8 cellular contexts compared by ENCODE assay signal in the genomic region with DNA sequence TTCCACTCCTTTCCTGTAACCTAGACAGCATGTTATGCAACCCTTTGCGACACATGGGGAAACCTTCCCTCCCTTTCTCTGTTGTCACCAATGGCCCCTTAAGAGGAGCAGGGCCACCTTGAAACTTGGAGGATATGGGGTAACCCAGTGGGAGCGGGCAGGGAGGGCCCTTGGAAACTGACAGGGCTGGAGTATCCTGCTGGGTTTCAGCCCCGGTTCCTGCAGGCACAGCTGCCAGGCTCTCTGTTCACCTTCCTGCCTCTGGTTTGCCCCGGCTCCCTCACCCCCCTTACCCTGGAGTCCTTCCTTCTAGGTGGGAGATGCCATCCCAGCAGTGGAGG. TPM values are rescaled to one million over a fixed set of nuclear protein-coding genes. Genes with fewer than 3 reads are reported as not detected.
DNase-seq lines count a peak whose midpoint lies in the region; TF ChIP-seq lines count a peak whose summit lies in the region.

No MANE protein-coding gene starts in this region.

- H3K27me3 Mint-ChIP-seq in MCF 10A (ENCODE audit: insufficient read depth, unreplicated experiment): no peaks in the 10 kb centered on the region

- peak overlapping the region; percentile 86 for H3K4me3 Mint-ChIP-seq in MCF 10A (ENCODE audit: unreplicated experiment)

- H3K36me3 ChIP-seq in KOPT-K1 (ENCODE audit: insufficient read depth, low read length): peaks cover 39% of the 10 kb centered on the region
- H3K36me3 ChIP-seq in muscle layer of duodenum (ENCODE audit: control insufficient read depth in 1 of 2, insufficient read depth in 2 of 2, low read length in 2 of 2): peaks cover 9 to 44% of the 10 kb centered on the region in 2 donors

- no peaks in the 10 kb centered on the region for H3K9me3 ChIP-seq in KOPT-K1 (ENCODE audit: insufficient read depth, low read length, poor library complexity, severe bottlenecking)
- H3K9me3 ChIP-seq in muscle layer of duodenum (ENCODE audit: control insufficient read depth in 1 of 2, low read length in 2 of 2): no peaks in the 10 kb centered on the region

- TF ChIP-seq CTCF in AG09309 (IDR thresholded peaks at IDR 0.05; ENCODE audit: control insufficient read depth, insufficient read depth, low read depth, low read length, missing control alignments) (no peak), MCF 10A (IDR thresholded peaks at IDR 0.05; ENCODE audit: unreplicated experiment) (no peak)

- H3K4me3 ChIP-seq in AG09309 (ENCODE audit: control insufficient read depth, low read depth, low read length) (peak overlapping the region; percentile 62), muscle layer of duodenum (ENCODE audit: low read depth in 1 of 2, low read length in 2 of 2) (peak overlapping the region; percentile 46 to 93)

- no TSS peak for BruUV-seq in MCF 10A (replicated peaks; lab: Mats Ljungman, UMichigan)

- H3K27ac ChIP-seq in KOPT-K1 (ENCODE audit: low read depth, low read length, poor library complexity, severe bottlenecking) (peak overlapping the region; percentile 80), muscle layer of duodenum (ENCODE audit: low read length) (peak overlapping the region; percentile 91)

- intact Hi-C loops in MCF 10A (cut with micrococcal nuclease): no loop called here

- POLR2A ChIA-PET in MCF 10A (lab: Yijun Ruan, JAX): interaction anchor here (0.6 to 5.8 kb wide), 7 partner anchors 16 to 1819 kb away, joined by 3 to 285 read pairs (median 33); a partner anchor contains a TSS

- peaks cover 0 to 21% of the 10 kb centered on the region in 2 donors for H3K4me1 ChIP-seq in muscle layer of duodenum (ENCODE audit: control insufficient read depth in 1 of 2, insufficient read depth in 2 of 2, low read length in 2 of 2)

- CTCF ChIA-PET in MCF 10A (lab: Yijun Ruan, JAX): interaction anchor here (0.6 to 10.2 kb wide), 7 partner anchors 12 to 456 kb away, joined by 3 to 148 read pairs (median 4); a partner anchor contains a TSS

- peaks cover 34% of the 10 kb centered on the region for H3K4me1 Mint-ChIP-seq in MCF 10A (ENCODE audit: insufficient read depth, unreplicated experiment)

- no peaks in the 10 kb centered on the region for H3K27me3 ChIP-seq in muscle layer of duodenum (ENCODE audit: low read depth, low read length)

- H3K36me3 Mint-ChIP-seq in MCF 10A (ENCODE audit: insufficient read depth, unreplicated experiment): peaks cover 55% of the 10 kb centered on the region

- no peaks in the 10 kb centered on the region for H3K9me3 Mint-ChIP-seq in MCF 10A (ENCODE audit: unreplicated experiment)

- H3K27ac Mint-ChIP-seq in MCF 10A (ENCODE audit: low read depth, unreplicated experiment): peak overlapping the region; percentile 93

- DNase-seq in AG09309 (ENCODE audit: low read depth) (no peak), MCF 10A (ENCODE audit: unreplicated experiment) (no peak), SW480 (ENCODE audit: low spot score) (no peak), cerebellar nuclear complex (lab: John Stamatoyannopoulos, UW) (no peak), dedifferentiated amniotic fluid mesenchymal stem cell (ENCODE audit: extremely low spot score) (no peak)
- no peak for DNase-seq in activated CD4-positive, CD25-positive, alpha-beta regulatory T cell (lab: John Stamatoyannopoulos, UW)

RNA-seq across cellular contexts. Expression of a gene that starts 1.5 kb away (rescaled TPM):
- 274 and 302 TPM in 2 replicates for total RNA-seq in MCF 10A (2022)

RNA-seq across cellular contexts. Expression of a gene that starts 2.0 kb away (rescaled TPM):
- 284 and 354 TPM in 2 replicates for total RNA-seq in MCF 10A (2022)

RNA-seq across cellular contexts. Expression of a gene that starts 14.1 kb away (rescaled TPM):
- 52.0 and 63.4 TPM in 2 replicates for total RNA-seq in MCF 10A (2022)

RNA-seq across cellular contexts. Expression of a gene that starts 19.2 kb away (rescaled TPM):
- 0.68 TPM in 1 of 2 replicates, not detected in the other for total RNA-seq in MCF 10A (2022)

RNA-seq across cellular contexts. Expression of a gene that starts 20.6 kb away (rescaled TPM):
- total RNA-seq in MCF 10A (2022): 4.2 and 6.0 TPM in 2 replicates
